Comparison of ENCODE assay signal across 1 cellular context in the genomic region with DNA sequence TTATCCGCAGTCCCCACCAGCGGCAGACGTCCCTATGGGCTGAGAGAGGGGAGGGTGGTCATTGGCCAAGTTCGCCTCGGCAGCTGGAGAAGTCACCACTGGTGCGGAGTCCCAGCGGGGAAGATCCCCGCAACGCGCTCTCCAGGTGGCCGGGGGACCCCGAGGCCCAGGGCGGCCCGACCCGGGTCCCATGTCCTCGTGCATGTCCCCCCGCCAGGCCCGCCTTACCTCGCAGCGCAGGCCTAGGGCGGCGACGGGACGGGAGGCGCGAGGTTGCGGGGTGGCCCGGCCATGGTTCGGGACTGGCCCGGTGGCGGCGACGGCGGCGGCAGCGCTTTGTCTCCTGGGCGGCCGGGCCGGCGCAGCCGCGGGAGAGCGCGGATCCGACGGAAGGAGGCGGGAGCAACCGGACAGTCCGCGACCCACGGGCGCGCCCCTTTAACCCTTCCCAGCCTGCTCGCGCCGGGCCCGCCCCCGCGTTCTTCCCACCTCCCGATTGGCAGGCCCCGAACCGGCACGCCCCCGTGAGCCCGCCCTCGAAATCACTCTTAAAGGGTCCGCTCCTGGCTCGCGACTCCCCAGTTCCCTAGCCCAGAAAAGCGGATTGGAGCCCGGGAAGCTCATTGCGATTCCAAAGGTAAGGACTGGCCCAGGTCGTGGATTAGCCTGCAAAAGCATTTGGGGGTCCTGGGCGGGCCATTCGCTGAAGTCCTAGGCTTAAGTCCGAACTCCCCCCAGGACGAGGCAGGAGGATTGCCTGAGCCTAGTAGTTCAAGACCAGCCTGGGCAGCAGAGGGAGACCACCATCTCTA.
TF ChIP-seq lines count a peak whose summit lies in the region.

A gene with protein sequence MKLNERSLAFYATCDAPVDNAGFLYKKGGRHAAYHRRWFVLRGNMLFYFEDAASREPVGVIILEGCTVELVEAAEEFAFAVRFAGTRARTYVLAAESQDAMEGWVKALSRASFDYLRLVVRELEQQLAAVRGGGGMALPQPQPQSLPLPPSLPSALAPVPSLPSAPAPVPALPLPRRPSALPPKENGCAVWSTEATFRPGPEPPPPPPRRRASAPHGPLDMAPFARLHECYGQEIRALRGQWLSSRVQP (minus strand): TSS at position 412 of the 812 bp plus-strand sequence. CDS start 5,668 bp downstream, outside the sequence.

TF ChIP-seq in K562, 482 proteins besides CTCF, POLR2A, EP300 and RAD21 (continued from another document and continues in another):
- peak; percentile 44 for TF ChIP-seq FUS (optimal IDR thresholded peaks at IDR 0.05; ENCODE audit: low read depth, low read length)
- no peak for TF ChIP-seq NR4A1 (CRISPR knock-in tag; IDR thresholded peaks at IDR 0.05)
- TF ChIP-seq NR4A1 (tag; IDR thresholded peaks at IDR 0.05), result peak; percentile 31; the same call in 1 of the 2 replicates
- TF ChIP-seq TAF9B (IDR thresholded peaks at IDR 0.05; ENCODE audit: partially characterized antibody), result no peak
- no peak for TF ChIP-seq NR2C1 (IDR thresholded peaks at IDR 0.05)
- TF ChIP-seq NR2C1 (tag; IDR thresholded peaks at IDR 0.05), result no peak
- TF ChIP-seq, protein P1, sequence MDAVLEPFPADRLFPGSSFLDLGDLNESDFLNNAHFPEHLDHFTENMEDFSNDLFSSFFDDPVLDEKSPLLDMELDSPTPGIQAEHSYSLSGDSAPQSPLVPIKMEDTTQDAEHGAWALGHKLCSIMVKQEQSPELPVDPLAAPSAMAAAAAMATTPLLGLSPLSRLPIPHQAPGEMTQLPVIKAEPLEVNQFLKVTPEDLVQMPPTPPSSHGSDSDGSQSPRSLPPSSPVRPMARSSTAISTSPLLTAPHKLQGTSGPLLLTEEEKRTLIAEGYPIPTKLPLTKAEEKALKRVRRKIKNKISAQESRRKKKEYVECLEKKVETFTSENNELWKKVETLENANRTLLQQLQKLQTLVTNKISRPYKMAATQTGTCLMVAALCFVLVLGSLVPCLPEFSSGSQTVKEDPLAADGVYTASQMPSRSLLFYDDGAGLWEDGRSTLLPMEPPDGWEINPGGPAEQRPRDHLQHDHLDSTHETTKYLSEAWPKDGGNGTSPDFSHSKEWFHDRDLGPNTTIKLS (IDR thresholded peaks at IDR 0.05; ENCODE audit: borderline replicate concordance, low read depth), result no peak
- TF ChIP-seq MAFG (tag; conservative IDR thresholded peaks at IDR 0.05), result no peak
- no peak for TF ChIP-seq MTA2 (IDR thresholded peaks at IDR 0.05; ENCODE audit: low read depth)
- TF ChIP-seq, protein P2, sequence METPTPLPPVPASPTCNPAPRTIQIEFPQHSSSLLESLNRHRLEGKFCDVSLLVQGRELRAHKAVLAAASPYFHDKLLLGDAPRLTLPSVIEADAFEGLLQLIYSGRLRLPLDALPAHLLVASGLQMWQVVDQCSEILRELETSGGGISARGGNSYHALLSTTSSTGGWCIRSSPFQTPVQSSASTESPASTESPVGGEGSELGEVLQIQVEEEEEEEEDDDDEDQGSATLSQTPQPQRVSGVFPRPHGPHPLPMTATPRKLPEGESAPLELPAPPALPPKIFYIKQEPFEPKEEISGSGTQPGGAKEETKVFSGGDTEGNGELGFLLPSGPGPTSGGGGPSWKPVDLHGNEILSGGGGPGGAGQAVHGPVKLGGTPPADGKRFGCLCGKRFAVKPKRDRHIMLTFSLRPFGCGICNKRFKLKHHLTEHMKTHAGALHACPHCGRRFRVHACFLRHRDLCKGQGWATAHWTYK (CRISPR knock-in tag; IDR thresholded peaks at IDR 0.05), result no peak
- no peak for TF ChIP-seq TFAM (CRISPR knock-in tag; conservative IDR thresholded peaks at IDR 0.05)
- TF ChIP-seq, protein P3, sequence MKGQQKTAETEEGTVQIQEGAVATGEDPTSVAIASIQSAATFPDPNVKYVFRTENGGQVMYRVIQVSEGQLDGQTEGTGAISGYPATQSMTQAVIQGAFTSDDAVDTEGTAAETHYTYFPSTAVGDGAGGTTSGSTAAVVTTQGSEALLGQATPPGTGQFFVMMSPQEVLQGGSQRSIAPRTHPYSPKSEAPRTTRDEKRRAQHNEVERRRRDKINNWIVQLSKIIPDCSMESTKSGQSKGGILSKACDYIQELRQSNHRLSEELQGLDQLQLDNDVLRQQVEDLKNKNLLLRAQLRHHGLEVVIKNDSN (CRISPR knock-in tag; IDR thresholded peaks at IDR 0.05), result no peak
- TF ChIP-seq, protein P4, sequence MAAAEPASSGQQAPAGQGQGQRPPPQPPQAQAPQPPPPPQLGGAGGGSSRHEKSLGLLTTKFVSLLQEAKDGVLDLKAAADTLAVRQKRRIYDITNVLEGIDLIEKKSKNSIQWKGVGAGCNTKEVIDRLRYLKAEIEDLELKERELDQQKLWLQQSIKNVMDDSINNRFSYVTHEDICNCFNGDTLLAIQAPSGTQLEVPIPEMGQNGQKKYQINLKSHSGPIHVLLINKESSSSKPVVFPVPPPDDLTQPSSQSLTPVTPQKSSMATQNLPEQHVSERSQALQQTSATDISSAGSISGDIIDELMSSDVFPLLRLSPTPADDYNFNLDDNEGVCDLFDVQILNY (CRISPR knock-in tag; IDR thresholded peaks at IDR 0.05), result no peak
- TF ChIP-seq, protein P5, sequence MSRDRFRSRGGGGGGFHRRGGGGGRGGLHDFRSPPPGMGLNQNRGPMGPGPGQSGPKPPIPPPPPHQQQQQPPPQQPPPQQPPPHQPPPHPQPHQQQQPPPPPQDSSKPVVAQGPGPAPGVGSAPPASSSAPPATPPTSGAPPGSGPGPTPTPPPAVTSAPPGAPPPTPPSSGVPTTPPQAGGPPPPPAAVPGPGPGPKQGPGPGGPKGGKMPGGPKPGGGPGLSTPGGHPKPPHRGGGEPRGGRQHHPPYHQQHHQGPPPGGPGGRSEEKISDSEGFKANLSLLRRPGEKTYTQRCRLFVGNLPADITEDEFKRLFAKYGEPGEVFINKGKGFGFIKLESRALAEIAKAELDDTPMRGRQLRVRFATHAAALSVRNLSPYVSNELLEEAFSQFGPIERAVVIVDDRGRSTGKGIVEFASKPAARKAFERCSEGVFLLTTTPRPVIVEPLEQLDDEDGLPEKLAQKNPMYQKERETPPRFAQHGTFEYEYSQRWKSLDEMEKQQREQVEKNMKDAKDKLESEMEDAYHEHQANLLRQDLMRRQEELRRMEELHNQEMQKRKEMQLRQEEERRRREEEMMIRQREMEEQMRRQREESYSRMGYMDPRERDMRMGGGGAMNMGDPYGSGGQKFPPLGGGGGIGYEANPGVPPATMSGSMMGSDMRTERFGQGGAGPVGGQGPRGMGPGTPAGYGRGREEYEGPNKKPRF (IDR thresholded peaks at IDR 0.05; ENCODE audit: low read depth, low read length), result no peak
- TF ChIP-seq ASH1L (IDR thresholded peaks at IDR 0.05; ENCODE audit: borderline replicate concordance, low read depth, partially characterized antibody), result no peak
- no peak for TF ChIP-seq FOXA1 (IDR thresholded peaks at IDR 0.05; ENCODE audit: borderline replicate concordance)
- no peak for TF ChIP-seq ZNF717 (CRISPR knock-in tag; IDR thresholded peaks at IDR 0.05)
- TF ChIP-seq, protein P6, sequence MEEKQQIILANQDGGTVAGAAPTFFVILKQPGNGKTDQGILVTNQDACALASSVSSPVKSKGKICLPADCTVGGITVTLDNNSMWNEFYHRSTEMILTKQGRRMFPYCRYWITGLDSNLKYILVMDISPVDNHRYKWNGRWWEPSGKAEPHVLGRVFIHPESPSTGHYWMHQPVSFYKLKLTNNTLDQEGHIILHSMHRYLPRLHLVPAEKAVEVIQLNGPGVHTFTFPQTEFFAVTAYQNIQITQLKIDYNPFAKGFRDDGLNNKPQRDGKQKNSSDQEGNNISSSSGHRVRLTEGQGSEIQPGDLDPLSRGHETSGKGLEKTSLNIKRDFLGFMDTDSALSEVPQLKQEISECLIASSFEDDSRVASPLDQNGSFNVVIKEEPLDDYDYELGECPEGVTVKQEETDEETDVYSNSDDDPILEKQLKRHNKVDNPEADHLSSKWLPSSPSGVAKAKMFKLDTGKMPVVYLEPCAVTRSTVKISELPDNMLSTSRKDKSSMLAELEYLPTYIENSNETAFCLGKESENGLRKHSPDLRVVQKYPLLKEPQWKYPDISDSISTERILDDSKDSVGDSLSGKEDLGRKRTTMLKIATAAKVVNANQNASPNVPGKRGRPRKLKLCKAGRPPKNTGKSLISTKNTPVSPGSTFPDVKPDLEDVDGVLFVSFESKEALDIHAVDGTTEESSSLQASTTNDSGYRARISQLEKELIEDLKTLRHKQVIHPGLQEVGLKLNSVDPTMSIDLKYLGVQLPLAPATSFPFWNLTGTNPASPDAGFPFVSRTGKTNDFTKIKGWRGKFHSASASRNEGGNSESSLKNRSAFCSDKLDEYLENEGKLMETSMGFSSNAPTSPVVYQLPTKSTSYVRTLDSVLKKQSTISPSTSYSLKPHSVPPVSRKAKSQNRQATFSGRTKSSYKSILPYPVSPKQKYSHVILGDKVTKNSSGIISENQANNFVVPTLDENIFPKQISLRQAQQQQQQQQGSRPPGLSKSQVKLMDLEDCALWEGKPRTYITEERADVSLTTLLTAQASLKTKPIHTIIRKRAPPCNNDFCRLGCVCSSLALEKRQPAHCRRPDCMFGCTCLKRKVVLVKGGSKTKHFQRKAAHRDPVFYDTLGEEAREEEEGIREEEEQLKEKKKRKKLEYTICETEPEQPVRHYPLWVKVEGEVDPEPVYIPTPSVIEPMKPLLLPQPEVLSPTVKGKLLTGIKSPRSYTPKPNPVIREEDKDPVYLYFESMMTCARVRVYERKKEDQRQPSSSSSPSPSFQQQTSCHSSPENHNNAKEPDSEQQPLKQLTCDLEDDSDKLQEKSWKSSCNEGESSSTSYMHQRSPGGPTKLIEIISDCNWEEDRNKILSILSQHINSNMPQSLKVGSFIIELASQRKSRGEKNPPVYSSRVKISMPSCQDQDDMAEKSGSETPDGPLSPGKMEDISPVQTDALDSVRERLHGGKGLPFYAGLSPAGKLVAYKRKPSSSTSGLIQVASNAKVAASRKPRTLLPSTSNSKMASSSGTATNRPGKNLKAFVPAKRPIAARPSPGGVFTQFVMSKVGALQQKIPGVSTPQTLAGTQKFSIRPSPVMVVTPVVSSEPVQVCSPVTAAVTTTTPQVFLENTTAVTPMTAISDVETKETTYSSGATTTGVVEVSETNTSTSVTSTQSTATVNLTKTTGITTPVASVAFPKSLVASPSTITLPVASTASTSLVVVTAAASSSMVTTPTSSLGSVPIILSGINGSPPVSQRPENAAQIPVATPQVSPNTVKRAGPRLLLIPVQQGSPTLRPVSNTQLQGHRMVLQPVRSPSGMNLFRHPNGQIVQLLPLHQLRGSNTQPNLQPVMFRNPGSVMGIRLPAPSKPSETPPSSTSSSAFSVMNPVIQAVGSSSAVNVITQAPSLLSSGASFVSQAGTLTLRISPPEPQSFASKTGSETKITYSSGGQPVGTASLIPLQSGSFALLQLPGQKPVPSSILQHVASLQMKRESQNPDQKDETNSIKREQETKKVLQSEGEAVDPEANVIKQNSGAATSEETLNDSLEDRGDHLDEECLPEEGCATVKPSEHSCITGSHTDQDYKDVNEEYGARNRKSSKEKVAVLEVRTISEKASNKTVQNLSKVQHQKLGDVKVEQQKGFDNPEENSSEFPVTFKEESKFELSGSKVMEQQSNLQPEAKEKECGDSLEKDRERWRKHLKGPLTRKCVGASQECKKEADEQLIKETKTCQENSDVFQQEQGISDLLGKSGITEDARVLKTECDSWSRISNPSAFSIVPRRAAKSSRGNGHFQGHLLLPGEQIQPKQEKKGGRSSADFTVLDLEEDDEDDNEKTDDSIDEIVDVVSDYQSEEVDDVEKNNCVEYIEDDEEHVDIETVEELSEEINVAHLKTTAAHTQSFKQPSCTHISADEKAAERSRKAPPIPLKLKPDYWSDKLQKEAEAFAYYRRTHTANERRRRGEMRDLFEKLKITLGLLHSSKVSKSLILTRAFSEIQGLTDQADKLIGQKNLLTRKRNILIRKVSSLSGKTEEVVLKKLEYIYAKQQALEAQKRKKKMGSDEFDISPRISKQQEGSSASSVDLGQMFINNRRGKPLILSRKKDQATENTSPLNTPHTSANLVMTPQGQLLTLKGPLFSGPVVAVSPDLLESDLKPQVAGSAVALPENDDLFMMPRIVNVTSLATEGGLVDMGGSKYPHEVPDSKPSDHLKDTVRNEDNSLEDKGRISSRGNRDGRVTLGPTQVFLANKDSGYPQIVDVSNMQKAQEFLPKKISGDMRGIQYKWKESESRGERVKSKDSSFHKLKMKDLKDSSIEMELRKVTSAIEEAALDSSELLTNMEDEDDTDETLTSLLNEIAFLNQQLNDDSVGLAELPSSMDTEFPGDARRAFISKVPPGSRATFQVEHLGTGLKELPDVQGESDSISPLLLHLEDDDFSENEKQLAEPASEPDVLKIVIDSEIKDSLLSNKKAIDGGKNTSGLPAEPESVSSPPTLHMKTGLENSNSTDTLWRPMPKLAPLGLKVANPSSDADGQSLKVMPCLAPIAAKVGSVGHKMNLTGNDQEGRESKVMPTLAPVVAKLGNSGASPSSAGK (IDR thresholded peaks at IDR 0.05), result peak; percentile 70
- no peak for TF ChIP-seq SETDB1 (IDR thresholded peaks at IDR 0.05; ENCODE audit: low read length)
- no peak for TF ChIP-seq ZEB2 (IDR thresholded peaks at IDR 0.05)
- TF ChIP-seq ZKSCAN1 (IDR thresholded peaks at IDR 0.05; ENCODE audit: low read depth, low read length), result peak; percentile 45
- TF ChIP-seq KHSRP (IDR thresholded peaks at IDR 0.05), result no peak
- TF ChIP-seq, protein P7, sequence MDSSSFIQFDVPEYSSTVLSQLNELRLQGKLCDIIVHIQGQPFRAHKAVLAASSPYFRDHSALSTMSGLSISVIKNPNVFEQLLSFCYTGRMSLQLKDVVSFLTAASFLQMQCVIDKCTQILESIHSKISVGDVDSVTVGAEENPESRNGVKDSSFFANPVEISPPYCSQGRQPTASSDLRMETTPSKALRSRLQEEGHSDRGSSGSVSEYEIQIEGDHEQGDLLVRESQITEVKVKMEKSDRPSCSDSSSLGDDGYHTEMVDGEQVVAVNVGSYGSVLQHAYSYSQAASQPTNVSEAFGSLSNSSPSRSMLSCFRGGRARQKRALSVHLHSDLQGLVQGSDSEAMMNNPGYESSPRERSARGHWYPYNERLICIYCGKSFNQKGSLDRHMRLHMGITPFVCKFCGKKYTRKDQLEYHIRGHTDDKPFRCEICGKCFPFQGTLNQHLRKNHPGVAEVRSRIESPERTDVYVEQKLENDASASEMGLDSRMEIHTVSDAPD (CRISPR knock-in tag; IDR thresholded peaks at IDR 0.05), result no peak
- TF ChIP-seq RBM34 (IDR thresholded peaks at IDR 0.05; ENCODE audit: borderline replicate concordance, insufficient read depth, low read length), result 0 out of 2 replicates have a peak, but pooled peaks have one; percentile 25
- TF ChIP-seq POU5F1 (IDR thresholded peaks at IDR 0.05; ENCODE audit: borderline replicate concordance, low read depth, low read length, partially characterized antibody), result no peak
- TF ChIP-seq MTA3 (IDR thresholded peaks at IDR 0.05; ENCODE audit: borderline replicate concordance), result peak; percentile 67; the same call in 1 of the 2 replicates
- TF ChIP-seq LCOR (CRISPR knock-in tag; IDR thresholded peaks at IDR 0.05), result no peak
- TF ChIP-seq MAFK (IDR thresholded peaks at IDR 0.05; ENCODE audit: low read length), result no peak
- TF ChIP-seq, protein P8, sequence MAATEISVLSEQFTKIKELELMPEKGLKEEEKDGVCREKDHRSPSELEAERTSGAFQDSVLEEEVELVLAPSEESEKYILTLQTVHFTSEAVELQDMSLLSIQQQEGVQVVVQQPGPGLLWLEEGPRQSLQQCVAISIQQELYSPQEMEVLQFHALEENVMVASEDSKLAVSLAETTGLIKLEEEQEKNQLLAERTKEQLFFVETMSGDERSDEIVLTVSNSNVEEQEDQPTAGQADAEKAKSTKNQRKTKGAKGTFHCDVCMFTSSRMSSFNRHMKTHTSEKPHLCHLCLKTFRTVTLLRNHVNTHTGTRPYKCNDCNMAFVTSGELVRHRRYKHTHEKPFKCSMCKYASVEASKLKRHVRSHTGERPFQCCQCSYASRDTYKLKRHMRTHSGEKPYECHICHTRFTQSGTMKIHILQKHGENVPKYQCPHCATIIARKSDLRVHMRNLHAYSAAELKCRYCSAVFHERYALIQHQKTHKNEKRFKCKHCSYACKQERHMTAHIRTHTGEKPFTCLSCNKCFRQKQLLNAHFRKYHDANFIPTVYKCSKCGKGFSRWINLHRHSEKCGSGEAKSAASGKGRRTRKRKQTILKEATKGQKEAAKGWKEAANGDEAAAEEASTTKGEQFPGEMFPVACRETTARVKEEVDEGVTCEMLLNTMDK (IDR thresholded peaks at IDR 0.05; ENCODE audit: borderline replicate concordance, insufficient read depth, low read depth, low read length, poor library complexity, severe bottlenecking), result no peak
- no peak for TF ChIP-seq RFX7 (CRISPR knock-in tag; IDR thresholded peaks at IDR 0.05)
- peak; percentile 96 for TF ChIP-seq CXXC5 (CRISPR knock-in tag; IDR thresholded peaks at IDR 0.05)
